16 cellular contexts compared by ENCODE assay signal in the genomic region with DNA sequence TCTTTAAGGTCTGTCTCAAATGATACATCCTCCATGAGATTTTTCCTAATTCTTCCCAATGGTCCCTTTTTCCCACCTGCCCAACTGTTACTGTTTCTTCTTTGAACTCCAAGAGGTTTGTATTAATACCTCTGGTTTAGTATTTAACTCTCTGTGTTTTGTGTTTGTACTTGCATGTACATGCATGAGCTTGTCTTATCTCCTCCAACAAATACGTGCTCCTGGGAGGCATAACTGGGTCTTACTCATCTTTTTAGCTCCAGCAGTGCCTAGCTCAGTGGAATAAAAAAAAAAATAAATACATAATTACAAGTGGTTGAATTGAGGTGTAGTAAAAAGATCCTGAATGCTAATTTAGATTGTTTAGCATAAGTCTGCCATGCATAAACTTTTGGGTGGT. TPM values are rescaled to one million over a fixed set of nuclear protein-coding genes. Genes with fewer than 3 reads are reported as not detected.
DNase-seq lines count a peak whose midpoint lies in the region; ATAC-seq and TF ChIP-seq lines count a peak whose summit lies in the region.
"Had no signal": no experiment of that assay in that cellular context is flagged by ENCODE, and none has a peak within 500 bp of the region (broad histone marks: within the 10 kb centered on the region; RNA-seq: fewer than 3 reads in every experiment).

No MANE protein-coding gene starts in this region.

- CTCF ChIA-PET in CD4-positive, alpha-beta T cell (lab: Charles Lee): interaction anchor here (1.6 to 4.9 kb wide), 4 partner anchors 11 to 232 kb away, joined by 3 to 34 read pairs (median 6); a partner anchor contains a TSS
- CTCF ChIA-PET in CD8-positive, alpha-beta memory T cell (lab: Charles Lee): interaction anchor here (0.8 to 1.5 kb wide), 2 partner anchors 9 to 51 kb away, joined by 3 to 4 read pairs; no protein-coding TSS in a partner anchor

- no peak overlapping the region for H3K4me3 ChIP-seq in CD8-positive, alpha-beta memory T cell (ENCODE audit: low read length)
- H3K4me3 ChIP-seq: BLaER1, transverse colon had no signal

- peaks cover 34% of the 10 kb centered on the region for H3K4me1 ChIP-seq in CD8-positive, alpha-beta memory T cell (ENCODE audit: insufficient read depth, low read length)

- H3K27ac Mint-ChIP-seq in CD4-positive, alpha-beta T cell: peak overlapping the region; percentile 97
- H3K27ac Mint-ChIP-seq in CD8-positive, alpha-beta memory T cell: peak overlapping the region; percentile 90 to 99 (median 98)
- H3K27ac Mint-ChIP-seq in memory B cell: peak overlapping the region; percentile 92

- peak overlapping the region; percentile 92 for H3K4me3 Mint-ChIP-seq in CD4-positive, alpha-beta T cell
- H3K4me3 Mint-ChIP-seq in CD8-positive, alpha-beta memory T cell: peak overlapping the region; percentile 14 to 95 (median 89)
- peak overlapping the region; percentile 35 for H3K4me3 Mint-ChIP-seq in memory B cell

- no peaks in the 10 kb centered on the region for H3K9me3 ChIP-seq in CD4-positive, alpha-beta T cell (ENCODE audit: control insufficient read depth, low read length)
- no peaks in the 10 kb centered on the region for H3K9me3 ChIP-seq in CD8-positive, alpha-beta memory T cell (ENCODE audit: low read length)
- H3K9me3 ChIP-seq: BLaER1, left ventricle myocardium inferior, transverse colon had no signal

- H3K27ac ChIP-seq in CD4-positive, alpha-beta T cell (ENCODE audit: low read depth, low read length): no peak overlapping the region
- H3K27ac ChIP-seq in CD8-positive, alpha-beta memory T cell (ENCODE audit: low read depth, low read length): no peak overlapping the region
- H3K27ac ChIP-seq in angular gyrus (ENCODE audit: low read depth, low read length): peak overlapping the region; percentile 95
- H3K27ac ChIP-seq: BLaER1 had no signal

- H3K27me3 Mint-ChIP-seq in CD4-positive, alpha-beta T cell: no peaks in the 10 kb centered on the region
- H3K27me3 Mint-ChIP-seq in CD8-positive, alpha-beta memory T cell: no peaks in the 10 kb centered on the region
- H3K27me3 Mint-ChIP-seq in memory B cell: no peaks in the 10 kb centered on the region

- intact Hi-C loops in CD4-positive, alpha-beta T cell (cut with DNase I, micrococcal nuclease): loop anchor here (2.0 to 5.0 kb wide), 3 partner anchors 14 to 88 kb away; a partner anchor contains a TSS

- no peaks in the 10 kb centered on the region for H3K27me3 ChIP-seq in CD4-positive, alpha-beta T cell (ENCODE audit: control insufficient read depth, insufficient read depth, low read length)
- no peaks in the 10 kb centered on the region for H3K27me3 ChIP-seq in CD8-positive, alpha-beta memory T cell (ENCODE audit: insufficient read depth, low read length, poor library complexity, severe bottlenecking)
- H3K27me3 ChIP-seq: BLaER1, transverse colon had no signal

- POLR2A ChIA-PET in CD4-positive, alpha-beta T cell (lab: Charles Lee): interaction anchor here (2.6 to 4.4 kb wide), 2 partner anchors 13 to 14 kb away, joined by 14 to 45 read pairs; a partner anchor contains a TSS
- POLR2A ChIA-PET in CD8-positive, alpha-beta memory T cell (lab: Charles Lee): no interaction called here

- peaks cover 5% of the 10 kb centered on the region for H3K36me3 Mint-ChIP-seq in CD4-positive, alpha-beta T cell (ENCODE audit: low read depth)
- H3K36me3 Mint-ChIP-seq in CD8-positive, alpha-beta memory T cell: peaks cover 0 to 13% (median 0%) of the 10 kb centered on the region in 3 donors
- H3K36me3 Mint-ChIP-seq in memory B cell: no peaks in the 10 kb centered on the region

- H3K4me1 Mint-ChIP-seq in CD4-positive, alpha-beta T cell (ENCODE audit: low read depth): peaks cover 48% of the 10 kb centered on the region
- peaks cover 37 to 44% (median 43%) of the 10 kb centered on the region in 3 donors for H3K4me1 Mint-ChIP-seq in CD8-positive, alpha-beta memory T cell
- peaks cover 31% of the 10 kb centered on the region for H3K4me1 Mint-ChIP-seq in memory B cell

- no peak for ATAC-seq in CD4-positive, alpha-beta T cell (ENCODE audit: poor library complexity)
- no peak for ATAC-seq in memory B cell (ENCODE audit: low read depth)
- ATAC-seq: activated CD4-positive, CD25-positive, alpha-beta regulatory T cell treated with anti-CD3 and anti-CD28 coated beads, Interleukin-2, amount 50 U/mL, for 24 hours had no signal

- TF ChIP-seq CTCF in CD4-positive, alpha-beta T cell (IDR thresholded peaks at IDR 0.05): no peak

- H3K9me3 Mint-ChIP-seq in CD4-positive, alpha-beta T cell: no peaks in the 10 kb centered on the region
- H3K9me3 Mint-ChIP-seq in CD8-positive, alpha-beta memory T cell: no peaks in the 10 kb centered on the region
- H3K9me3 Mint-ChIP-seq in memory B cell: no peaks in the 10 kb centered on the region

- H3K36me3 ChIP-seq in CD8-positive, alpha-beta memory T cell (ENCODE audit: insufficient read depth, low read length): no peaks in the 10 kb centered on the region
- H3K36me3 ChIP-seq: BLaER1, left ventricle myocardium inferior, transverse colon had no signal

- no peak for DNase-seq in CD4-positive, alpha-beta T cell
- no peak for DNase-seq in CD8-positive, alpha-beta memory T cell
- no peak for DNase-seq in memory B cell (ENCODE audit: low spot score in 2 of 2)
- no peak for DNase-seq in GF-D8 (lab: John Stamatoyannopoulos, UW)
- no peak for DNase-seq in Kasumi-1 (lab: John Stamatoyannopoulos, UW)
- no peak for DNase-seq in DMS153 (lab: John Stamatoyannopoulos, UW)
- DNase-seq: amniotic stem cell; left ventricle myocardium inferior; NCI-H2107; NCI-H82; stimulated activated naive CD4-positive, alpha-beta T cell treated with Interleukin-2 at 50 U/mL for 16 hours; transverse colon had no signal

RNA-seq across cellular contexts. Expression of a gene that starts 1.6 kb away (rescaled TPM):
- 10 to 100 TPM; 17.4 TPM for total RNA-seq in CD4-positive, alpha-beta T cell
- total RNA-seq in CD8-positive, alpha-beta memory T cell: 10 to 100 TPM; 25.1 TPM
- polyA plus RNA-seq in CD8-positive, alpha-beta memory T cell: 70.5 TPM

RNA-seq across cellular contexts. Expression of a gene that starts 12.3 kb away (rescaled TPM):
- 1 to 10 TPM; 5.6 to 6.9 TPM for total RNA-seq in CD4-positive, alpha-beta T cell
- total RNA-seq in CD8-positive, alpha-beta memory T cell: 10 to 100 TPM in 1 of 2 experiments, 1 to 10 TPM in 1; 8.6 to 10.0 TPM
- 3.1 TPM for polyA plus RNA-seq in CD8-positive, alpha-beta memory T cell

RNA-seq across cellular contexts. Expression of a gene that starts 57.8 kb away (rescaled TPM):
- total RNA-seq in CD4-positive, alpha-beta T cell: not detected
- total RNA-seq in CD8-positive, alpha-beta memory T cell: not detected
- not detected for polyA plus RNA-seq in CD8-positive, alpha-beta memory T cell
- total RNA-seq: left ventricle myocardium inferior, RPMI7951 had no signal

Comparison
In these comparisons a context has a peak if more than half of its experiments do, and no peak if none do; other contexts are left out.
1. H3K4me3 Mint-ChIP-seq: peak in every context shown above with its lines; median percentile 92 in CD4-positive, alpha-beta T cell; 89 in CD8-positive, alpha-beta memory T cell; 35 in memory B cell.